In the genomic region with DNA sequence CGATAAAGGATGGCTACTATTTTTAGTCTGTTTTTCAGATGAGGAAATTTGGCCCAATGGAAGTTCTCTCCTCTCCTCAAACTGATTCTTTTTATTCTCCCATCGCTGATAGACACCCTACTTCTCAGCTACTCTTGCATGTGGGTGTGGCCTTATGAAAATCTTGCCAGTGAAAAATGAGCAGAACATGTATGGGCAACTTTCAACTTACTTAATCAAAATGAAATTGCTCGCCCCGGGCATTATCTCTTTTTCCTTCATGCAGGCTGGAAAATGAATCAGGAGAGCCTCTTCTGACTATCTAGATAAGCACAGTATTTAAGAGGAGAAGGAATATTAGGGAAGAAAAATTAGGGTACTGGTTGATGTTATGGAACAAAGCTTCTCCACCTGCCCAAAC, we compare ENCODE assay signal across 16 cellular contexts.
DNase-seq lines count a peak whose midpoint lies in the region; FAIRE-seq and TF ChIP-seq lines count a peak whose summit lies in the region.
"Had no signal": no experiment of that assay in that cellular context is flagged by ENCODE, and none has a peak within 500 bp of the region (broad histone marks: within the 10 kb centered on the region; RNA-seq: fewer than 3 reads in every experiment).

No MANE protein-coding gene starts in this region.

- H3K27ac ChIP-seq in RWPE1 (no peak overlapping the region), neural progenitor cell (no peak overlapping the region), left ventricle myocardium inferior (replicated peaks) (no peak overlapping the region)
- H3K27ac ChIP-seq: C4-2B had no signal

- CTCF ChIA-PET in RWPE1 (lab: Yijun Ruan, JAX) = interaction anchor here (0.6 kb wide), 1 partner anchor 471 kb away, joined by 3 read pairs; no protein-coding TSS in a partner anchor

- H3K4me3 ChIP-seq in bronchial epithelial cell (ENCODE audit: low read depth, low read length) = no peak overlapping the region
- H3K4me3 ChIP-seq in neural progenitor cell = no peak overlapping the region
- H3K4me3 ChIP-seq in left ventricle myocardium inferior = no peak overlapping the region

- H3K9me3 Mint-ChIP-seq in neural progenitor cell = no peaks in the 10 kb centered on the region

- H3K27me3 Mint-ChIP-seq in neural progenitor cell (ENCODE audit: insufficient read depth, low read depth) = no peaks in the 10 kb centered on the region
- H3K27me3 Mint-ChIP-seq: CD4-positive, alpha-beta T cell; IgD-negative memory B cell had no signal

- no peaks in the 10 kb centered on the region for H3K4me1 ChIP-seq in neural progenitor cell
- no peaks in the 10 kb centered on the region for H3K4me1 ChIP-seq in left ventricle myocardium inferior

- DNase-seq in CMK (ENCODE audit: low read depth) (peak; percentile 61), RWPE1 (ENCODE audit: low spot score) (peak; percentile 9), bronchial epithelial cell (ENCODE audit: low read depth) (peak; percentile 41), neural progenitor cell (ENCODE audit: low spot score) (no peak), ACHN (no peak), cerebellar nuclear complex (lab: John Stamatoyannopoulos, UW) (no peak), left ventricle myocardium inferior (no peak)
- DNase-seq: CD4-positive, alpha-beta T cell; DMS79 treated with DMSO at 0.1 percent for 48 hours; GF-D8; GOT3; H7; HFFc6 had no signal

- no peak overlapping the region for H3K27ac Mint-ChIP-seq in neural progenitor cell
- H3K27ac Mint-ChIP-seq: CD4-positive, alpha-beta T cell; HFFc6; IgD-negative memory B cell had no signal

- H3K4me2 ChIP-seq in neural progenitor cell = no peak overlapping the region

- H3K9ac ChIP-seq in neural progenitor cell = no peak overlapping the region

- POLR2A ChIA-PET in RWPE1 (lab: Yijun Ruan, JAX; ENCODE audit: low non-redundant PET) = no interaction called here

- H3K27me3 ChIP-seq in bronchial epithelial cell (ENCODE audit: control insufficient read depth, insufficient read depth, low read length) = no peaks in the 10 kb centered on the region
- H3K27me3 ChIP-seq in neural progenitor cell = no peaks in the 10 kb centered on the region
- no peaks in the 10 kb centered on the region for H3K27me3 ChIP-seq in left ventricle myocardium inferior (ENCODE audit: low read depth)

- no peak overlapping the region for H3K4me3 Mint-ChIP-seq in neural progenitor cell
- H3K4me3 Mint-ChIP-seq: CD4-positive, alpha-beta T cell; HFFc6; IgD-negative memory B cell had no signal

- H3K9me3 ChIP-seq in neural progenitor cell (ENCODE audit: low read depth) = no peaks in the 10 kb centered on the region
- H3K9me3 ChIP-seq in left ventricle myocardium inferior (replicated peaks) = peaks cover 3% of the 10 kb centered on the region

- H3K36me3 ChIP-seq in bronchial epithelial cell (ENCODE audit: control insufficient read depth, insufficient read depth, low read length) (no peaks in the 10 kb centered on the region), neural progenitor cell (no peaks in the 10 kb centered on the region), left ventricle myocardium inferior (no peaks in the 10 kb centered on the region)

- intact Hi-C loops in left ventricle myocardium inferior (cut with micrococcal nuclease) = no loop called here

- no peaks in the 10 kb centered on the region for H3K4me1 Mint-ChIP-seq in neural progenitor cell
- H3K4me1 Mint-ChIP-seq: IgD-negative memory B cell had no signal

- no peaks in the 10 kb centered on the region for H3K36me3 Mint-ChIP-seq in neural progenitor cell
- H3K36me3 Mint-ChIP-seq: IgD-negative memory B cell had no signal

- no peaks in the 10 kb centered on the region for H3F3A ChIP-seq in neural progenitor cell (ENCODE audit: low read depth)

- H4K20me1 ChIP-seq in neural progenitor cell (ENCODE audit: low read depth) = no peaks in the 10 kb centered on the region

- FAIRE-seq in bronchial epithelial cell (lab: Jason Lieb, UNC) = no peak
- FAIRE-seq: HepG2 had no signal

- peak overlapping the region; percentile 37 for H2AFZ ChIP-seq in neural progenitor cell (replicated peaks)

- in situ Hi-C loops in ACHN (cut with HindIII; ENCODE audit: low pct_ligation_motif_present, low pct_unique_long_range_greater_than_20kb, low sequenced_read_pairs) = no loop called here

- TF ChIP-seq CTCF in RWPE1 (conservative IDR thresholded peaks at IDR 0.05; ENCODE audit: low read depth) (no peak), bronchial epithelial cell (IDR thresholded peaks at IDR 0.05; ENCODE audit: insufficient read depth, low read length, severe bottlenecking) (no peak), neural progenitor cell (IDR thresholded peaks at IDR 0.05) (no peak), left ventricle myocardium inferior (IDR thresholded peaks at IDR 0.05; ENCODE audit: borderline replicate concordance) (no peak)

- H3K79me2 ChIP-seq in neural progenitor cell (ENCODE audit: low read depth) = no peaks in the 10 kb centered on the region

Comparison
In these comparisons a context has a peak if more than half of its experiments do, and no peak if none do; other contexts are left out.
1. DNase-seq: peak in CMK (single experiment), RWPE1 (single experiment) and bronchial epithelial cell (single experiment); none in neural progenitor cell (single experiment), ACHN (single experiment), cerebellar nuclear complex (0 of 2) and left ventricle myocardium inferior (single experiment).